In the genomic region with DNA sequence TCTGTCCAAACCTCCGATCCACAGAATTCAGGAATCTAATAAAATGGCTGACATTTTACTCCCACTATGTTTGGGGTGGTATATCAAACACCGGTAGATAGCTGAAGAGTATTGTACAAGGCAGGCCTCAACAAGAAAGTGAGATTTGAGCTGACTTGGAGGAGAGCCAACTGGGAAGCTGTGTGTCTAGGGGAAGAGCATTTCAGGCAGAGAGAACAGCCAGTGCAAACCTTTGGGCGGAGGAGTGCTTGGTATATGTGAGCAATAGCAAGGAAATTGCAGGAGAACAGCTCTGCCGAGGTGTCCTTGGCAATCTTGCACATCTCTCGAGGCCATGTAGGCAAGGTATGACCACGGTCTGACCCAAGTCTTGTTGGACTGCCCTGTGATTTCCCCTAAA, we compare ENCODE assay signal across 1 cellular context.
TF ChIP-seq lines count a peak whose summit lies in the region.

No MANE protein-coding gene starts in this region.

TF ChIP-seq in GM23338, 12 proteins besides CTCF, POLR2A, EP300 and RAD21 (continued from another document):
- TF ChIP-seq, protein P1, sequence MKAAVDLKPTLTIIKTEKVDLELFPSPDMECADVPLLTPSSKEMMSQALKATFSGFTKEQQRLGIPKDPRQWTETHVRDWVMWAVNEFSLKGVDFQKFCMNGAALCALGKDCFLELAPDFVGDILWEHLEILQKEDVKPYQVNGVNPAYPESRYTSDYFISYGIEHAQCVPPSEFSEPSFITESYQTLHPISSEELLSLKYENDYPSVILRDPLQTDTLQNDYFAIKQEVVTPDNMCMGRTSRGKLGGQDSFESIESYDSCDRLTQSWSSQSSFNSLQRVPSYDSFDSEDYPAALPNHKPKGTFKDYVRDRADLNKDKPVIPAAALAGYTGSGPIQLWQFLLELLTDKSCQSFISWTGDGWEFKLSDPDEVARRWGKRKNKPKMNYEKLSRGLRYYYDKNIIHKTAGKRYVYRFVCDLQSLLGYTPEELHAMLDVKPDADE (IDR thresholded peaks at IDR 0.05): no peak
- TF ChIP-seq ZNF114 (CRISPR knock-in tag; IDR thresholded peaks at IDR 0.05) (no peak), ZNF331 (CRISPR knock-in tag; IDR thresholded peaks at IDR 0.05; ENCODE audit: low read depth) (no peak), EZH2phosphoT487 (IDR thresholded peaks at IDR 0.05; ENCODE audit: unreplicated experiment) (no peak), CREB1 (CRISPR knock-in tag; IDR thresholded peaks at IDR 0.05; ENCODE audit: low read depth) (no peak), JUNB (IDR thresholded peaks at IDR 0.05; ENCODE audit: unreplicated experiment) (no peak), STAT1 (IDR thresholded peaks at IDR 0.05; ENCODE audit: unreplicated experiment) (no peak), NANOG (IDR thresholded peaks at IDR 0.05; ENCODE audit: borderline replicate concordance) (no peak)
- TF ChIP-seq, protein P2, sequence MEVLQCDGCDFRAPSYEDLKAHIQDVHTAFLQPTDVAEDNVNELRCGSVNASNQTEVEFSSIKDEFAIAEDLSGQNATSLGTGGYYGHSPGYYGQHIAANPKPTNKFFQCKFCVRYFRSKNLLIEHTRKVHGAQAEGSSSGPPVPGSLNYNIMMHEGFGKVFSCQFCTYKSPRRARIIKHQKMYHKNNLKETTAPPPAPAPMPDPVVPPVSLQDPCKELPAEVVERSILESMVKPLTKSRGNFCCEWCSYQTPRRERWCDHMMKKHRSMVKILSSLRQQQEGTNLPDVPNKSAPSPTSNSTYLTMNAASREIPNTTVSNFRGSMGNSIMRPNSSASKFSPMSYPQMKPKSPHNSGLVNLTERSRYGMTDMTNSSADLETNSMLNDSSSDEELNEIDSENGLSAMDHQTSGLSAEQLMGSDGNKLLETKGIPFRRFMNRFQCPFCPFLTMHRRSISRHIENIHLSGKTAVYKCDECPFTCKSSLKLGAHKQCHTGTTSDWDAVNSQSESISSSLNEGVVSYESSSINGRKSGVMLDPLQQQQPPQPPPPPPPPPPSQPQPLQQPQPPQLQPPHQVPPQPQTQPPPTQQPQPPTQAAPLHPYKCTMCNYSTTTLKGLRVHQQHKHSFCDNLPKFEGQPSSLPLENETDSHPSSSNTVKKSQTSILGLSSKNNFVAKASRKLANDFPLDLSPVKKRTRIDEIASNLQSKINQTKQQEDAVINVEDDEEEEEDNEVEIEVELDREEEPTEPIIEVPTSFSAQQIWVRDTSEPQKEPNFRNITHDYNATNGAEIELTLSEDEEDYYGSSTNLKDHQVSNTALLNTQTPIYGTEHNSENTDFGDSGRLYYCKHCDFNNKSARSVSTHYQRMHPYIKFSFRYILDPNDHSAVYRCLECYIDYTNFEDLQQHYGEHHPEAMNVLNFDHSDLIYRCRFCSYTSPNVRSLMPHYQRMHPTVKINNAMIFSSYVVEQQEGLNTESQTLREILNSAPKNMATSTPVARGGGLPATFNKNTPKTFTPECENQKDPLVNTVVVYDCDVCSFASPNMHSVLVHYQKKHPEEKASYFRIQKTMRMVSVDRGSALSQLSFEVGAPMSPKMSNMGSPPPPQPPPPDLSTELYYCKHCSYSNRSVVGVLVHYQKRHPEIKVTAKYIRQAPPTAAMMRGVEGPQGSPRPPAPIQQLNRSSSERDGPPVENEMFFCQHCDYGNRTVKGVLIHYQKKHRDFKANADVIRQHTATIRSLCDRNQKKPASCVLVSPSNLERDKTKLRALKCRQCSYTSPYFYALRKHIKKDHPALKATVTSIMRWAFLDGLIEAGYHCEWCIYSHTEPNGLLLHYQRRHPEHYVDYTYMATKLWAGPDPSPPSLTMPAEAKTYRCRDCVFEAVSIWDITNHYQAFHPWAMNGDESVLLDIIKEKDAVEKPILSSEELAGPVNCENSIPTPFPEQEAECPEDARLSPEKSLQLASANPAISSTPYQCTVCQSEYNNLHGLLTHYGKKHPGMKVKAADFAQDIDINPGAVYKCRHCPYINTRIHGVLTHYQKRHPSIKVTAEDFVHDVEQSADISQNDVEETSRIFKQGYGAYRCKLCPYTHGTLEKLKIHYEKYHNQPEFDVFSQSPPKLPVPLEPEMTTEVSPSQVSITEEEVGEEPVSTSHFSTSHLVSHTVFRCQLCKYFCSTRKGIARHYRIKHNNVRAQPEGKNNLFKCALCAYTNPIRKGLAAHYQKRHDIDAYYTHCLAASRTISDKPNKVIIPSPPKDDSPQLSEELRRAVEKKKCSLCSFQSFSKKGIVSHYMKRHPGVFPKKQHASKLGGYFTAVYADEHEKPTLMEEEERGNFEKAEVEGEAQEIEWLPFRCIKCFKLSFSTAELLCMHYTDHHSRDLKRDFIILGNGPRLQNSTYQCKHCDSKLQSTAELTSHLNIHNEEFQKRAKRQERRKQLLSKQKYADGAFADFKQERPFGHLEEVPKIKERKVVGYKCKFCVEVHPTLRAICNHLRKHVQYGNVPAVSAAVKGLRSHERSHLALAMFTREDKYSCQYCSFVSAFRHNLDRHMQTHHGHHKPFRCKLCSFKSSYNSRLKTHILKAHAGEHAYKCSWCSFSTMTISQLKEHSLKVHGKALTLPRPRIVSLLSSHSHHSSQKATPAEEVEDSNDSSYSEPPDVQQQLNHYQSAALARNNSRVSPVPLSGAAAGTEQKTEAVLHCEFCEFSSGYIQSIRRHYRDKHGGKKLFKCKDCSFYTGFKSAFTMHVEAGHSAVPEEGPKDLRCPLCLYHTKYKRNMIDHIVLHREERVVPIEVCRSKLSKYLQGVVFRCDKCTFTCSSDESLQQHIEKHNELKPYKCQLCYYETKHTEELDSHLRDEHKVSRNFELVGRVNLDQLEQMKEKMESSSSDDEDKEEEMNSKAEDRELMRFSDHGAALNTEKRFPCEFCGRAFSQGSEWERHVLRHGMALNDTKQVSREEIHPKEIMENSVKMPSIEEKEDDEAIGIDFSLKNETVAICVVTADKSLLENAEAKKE (CRISPR knock-in tag; IDR thresholded peaks at IDR 0.05): no peak
